8 cellular contexts compared by ENCODE assay signal in genomic region chr19:14505488-14506239, GRCh38. TPM values are rescaled to one million over a fixed set of nuclear protein-coding genes. Genes with fewer than 3 reads are reported as not detected.
DNase-seq lines count a peak whose midpoint lies in the region; ATAC-seq and TF ChIP-seq lines count a peak whose summit lies in the region.

No MANE protein-coding gene starts in this region.

- CTCF ChIA-PET in BJ (lab: Yijun Ruan, JAX): interaction anchor here (0.6 to 3.5 kb wide), 10 partner anchors 8 to 64 kb away, joined by 3 to 23 read pairs (median 6); partner anchors contain the start of gene DNAJB1
- CTCF ChIA-PET in HEK293 (lab: Yijun Ruan, JAX): interaction anchor here (0.6 to 4.7 kb wide), 14 partner anchors 8 to 617 kb away, joined by 3 to 37 read pairs (median 4); partner anchors contain the start of genes DNAJB1, GIPC1 and NDUFB7

- peak overlapping the region; percentile 92 for H3K27ac Mint-ChIP-seq in activated naive CD8-positive, alpha-beta T cell treated with anti-CD3 and anti-CD28 coated beads, Interleukin-2, amount 10 ng/mL, durations not matched to agents 7 days and 5 days

- peaks cover 40% of the 10 kb centered on the region for H3K4me1 Mint-ChIP-seq in activated naive CD8-positive, alpha-beta T cell treated with anti-CD3 and anti-CD28 coated beads, Interleukin-2, amount 10 ng/mL, durations not matched to agents 7 days and 5 days

- H3K27ac ChIP-seq in HEK293 (ENCODE audit: extremely low read depth, low read depth, low read length): peak overlapping the region; percentile 53
- peak overlapping the region; percentile 98 for H3K27ac ChIP-seq in hepatocyte

- POLR2A ChIA-PET in BJ (lab: Charles Lee) (interaction anchor here (0.6 to 1.5 kb wide), 2 partner anchors 12 to 19 kb away, joined by 5 read pairs; partner anchors contain the start of gene DNAJB1), HEK293 (lab: Yijun Ruan, JAX) (interaction anchor here (1.2 to 5.5 kb wide), 5 partner anchors 9 to 369 kb away, joined by 3 to 48 read pairs (median 5); partner anchors contain the start of genes ASF1B, DNAJB1 and GIPC1)
- POLR2A ChIA-PET in activated naive CD8-positive, alpha-beta T cell treated with anti-CD3 and anti-CD28 coated beads, Interleukin-2, amount 10 ng/mL, durations not matched to agents 7 days and 5 days (lab: Charles Lee): interaction anchor here (0.7 to 8.5 kb wide), 10 partner anchors 8 to 369 kb away, joined by 3 to 298 read pairs (median 4); partner anchors contain the start of genes DNAJB1, GIPC1, TECR and ZNF333

- H3K27me3 Mint-ChIP-seq in activated naive CD8-positive, alpha-beta T cell treated with anti-CD3 and anti-CD28 coated beads, Interleukin-2, amount 10 ng/mL, durations not matched to agents 7 days and 5 days: peaks cover 4% of the 10 kb centered on the region

- 27% methylated on average over 19 of the region's 19 CpGs for WGBS in hepatocyte (ENCODE audit: low lambda C conversion rate, missing lambda C conversion rate)

- peak overlapping the region; percentile 39 for H2AFZ ChIP-seq in hepatocyte

- no peaks in the 10 kb centered on the region for H3K9me3 Mint-ChIP-seq in activated naive CD8-positive, alpha-beta T cell treated with anti-CD3 and anti-CD28 coated beads, Interleukin-2, amount 10 ng/mL, durations not matched to agents 7 days and 5 days

- H3K79me2 ChIP-seq in hepatocyte: no peaks in the 10 kb centered on the region

- peak overlapping the region; percentile 66 for H3K4me2 ChIP-seq in hepatocyte

- H3K4me1 ChIP-seq in HEK293 (ENCODE audit: control insufficient read depth, insufficient read depth, low read length) (no peaks in the 10 kb centered on the region; the same call in 1 of the 2 replicates), hepatocyte (ENCODE audit: insufficient read depth) (peaks cover 32% of the 10 kb centered on the region)

- no peaks in the 10 kb centered on the region for H3K36me3 ChIP-seq in BJ (ENCODE audit: control insufficient read depth, insufficient read depth, low read length)
- no peaks in the 10 kb centered on the region for H3K36me3 ChIP-seq in HEK293 (ENCODE audit: control insufficient read depth in 2 of 2, insufficient read depth in 1 of 2, low read length in 2 of 2)
- no peaks in the 10 kb centered on the region for H3K36me3 ChIP-seq in hepatocyte (replicated peaks; ENCODE audit: insufficient read depth, low read depth)

- no peaks in the 10 kb centered on the region for H3K27me3 ChIP-seq in BJ (ENCODE audit: control insufficient read depth, insufficient read depth, low read length)
- H3K27me3 ChIP-seq in hepatocyte: no peaks in the 10 kb centered on the region

- TF ChIP-seq CTCF in BJ (IDR thresholded peaks at IDR 0.05; ENCODE audit: insufficient read depth, low read depth, low read length) (peak; percentile 85), HEK293 (tag by site-specific recombination; IDR thresholded peaks at IDR 0.05) (peak; percentile 75), hepatocyte (IDR thresholded peaks at IDR 0.05; ENCODE audit: poor library complexity) (peak; percentile 57)

- peak; percentile 48 for ATAC-seq in activated naive CD8-positive, alpha-beta T cell treated with anti-CD3 and anti-CD28 coated beads, Interleukin-2, amount 10 ng/mL, durations not matched to agents 7 days and 5 days (ENCODE audit: low read depth)
- no peak for ATAC-seq in HG02884 (IDR thresholded peaks at IDR 0.05; ENCODE audit: unreplicated experiment)

- H3K9me3 ChIP-seq in HEK293 (ENCODE audit: control insufficient read depth, insufficient read depth, low read depth, low read length): no peaks in the 10 kb centered on the region
- no peaks in the 10 kb centered on the region for H3K9me3 ChIP-seq in hepatocyte (ENCODE audit: low read depth)

- H3K4me3 ChIP-seq in BJ (ENCODE audit: low read depth, low read length) (no peak overlapping the region), HEK293 (ENCODE audit: low read depth, low read length) (no peak overlapping the region), hepatocyte (no peak overlapping the region)

- H4K20me1 ChIP-seq in hepatocyte (ENCODE audit: insufficient read depth, poor library complexity, severe bottlenecking): no peaks in the 10 kb centered on the region

- no peaks in the 10 kb centered on the region for H3K9me2 ChIP-seq in hepatocyte (replicated peaks; ENCODE audit: insufficient read depth)

- no peaks in the 10 kb centered on the region for H3K36me3 Mint-ChIP-seq in activated naive CD8-positive, alpha-beta T cell treated with anti-CD3 and anti-CD28 coated beads, Interleukin-2, amount 10 ng/mL, durations not matched to agents 7 days and 5 days

- H3K4me3 Mint-ChIP-seq in activated naive CD8-positive, alpha-beta T cell treated with anti-CD3 and anti-CD28 coated beads, Interleukin-2, amount 10 ng/mL, durations not matched to agents 7 days and 5 days: peak overlapping the region; percentile 77

- DNase-seq in BJ (ENCODE audit: low read depth) (peak; percentile 64), T follicular helper cell (ENCODE audit: low read depth) (peak; percentile 51), hepatocyte (ENCODE audit: low spot score) (peak; percentile 84), NCI-H187 (lab: John Stamatoyannopoulos, UW) (no peak)
- DNase-seq in activated naive CD8-positive, alpha-beta T cell treated with anti-CD3 and anti-CD28 coated beads, Interleukin-2, amount 10 ng/mL, durations not matched to agents 7 days and 5 days: peak; percentile 88
- DNase-seq in stimulated activated CD4-positive, alpha-beta T cell treated with anti-CD3 and anti-CD28 coated beads, Interleukin-1b, Interleukin-23, amount 100 ng/mL, for 48 hours: peak; percentile 80

TF ChIP-seq in HEK293, 187 proteins besides CTCF, POLR2A, EP300 and RAD21 (continues in another document):
- TF ChIP-seq SP2 (tag by site-specific recombination; IDR thresholded peaks at IDR 0.05) (no peak), ZNF335 (tag by site-specific recombination; conservative IDR thresholded peaks at IDR 0.05) (peak; percentile 66), GLI2 (tag by site-specific recombination; IDR thresholded peaks at IDR 0.05; ENCODE audit: borderline replicate concordance, low read depth) (no peak), ZNF654 (tag by site-specific recombination; IDR thresholded peaks at IDR 0.05; ENCODE audit: low read depth) (0 out of 2 replicates have a peak, but pooled peaks have one; percentile 1), PRDM1 (tag by site-specific recombination; IDR thresholded peaks at IDR 0.05) (peak; percentile 48; the same call in 1 of the 2 replicates), ZNF600 (tag by site-specific recombination; IDR thresholded peaks at IDR 0.05) (0 out of 2 replicates have a peak, but pooled peaks have one; percentile 33), GLIS1 (tag by site-specific recombination; IDR thresholded peaks at IDR 0.05) (peak; percentile 25), ZNF146 (tag by site-specific recombination; IDR thresholded peaks at IDR 0.05) (no peak), SP3 (tag by site-specific recombination; IDR thresholded peaks at IDR 0.05) (peak; percentile 39), SETDB1 (IDR thresholded peaks at IDR 0.05; ENCODE audit: insufficient read length, low read length) (no peak), ZNF548 (tag by site-specific recombination; IDR thresholded peaks at IDR 0.05) (no peak), KLF9 (tag by site-specific recombination; IDR thresholded peaks at IDR 0.05; ENCODE audit: low read depth) (0 out of 2 replicates have a peak, but pooled peaks have one; percentile 10), HOXC10 (CRISPR knock-in tag; IDR thresholded peaks at IDR 0.05) (no peak)

RNA-seq across cellular contexts. Expression of gene GIPC1, which starts 9.7 kb away (rescaled TPM):
- polyA plus RNA-seq in BJ (2011; rRNA removed) (92.3 and 119 TPM in 2 replicates), hepatocyte (186 and 201 TPM in 2 replicates)
- polyA minus RNA-seq in BJ (2011; rRNA and poly(A)+ RNA removed): 43.2 and 57.9 TPM in 2 replicates
- 10 to 100 TPM; 31.7 to 32.4 TPM for total RNA-seq in activated naive CD8-positive, alpha-beta T cell treated with anti-CD3 and anti-CD28 coated beads, Interleukin-2, amount 10 ng/mL, durations not matched to agents 7 days and 5 days
- 102 and 127 TPM in 2 replicates for total RNA-seq in hepatocyte

RNA-seq across cellular contexts. Expression of gene DNAJB1, which starts 12.5 kb away (rescaled TPM):
- polyA plus RNA-seq in BJ (2011; rRNA removed) (114 and 133 TPM in 2 replicates), hepatocyte (179 and 185 TPM in 2 replicates)
- 46.5 and 52.6 TPM in 2 replicates for polyA minus RNA-seq in BJ (2011; rRNA and poly(A)+ RNA removed)
- 100 to 1,000 TPM; 103 to 110 TPM for total RNA-seq in activated naive CD8-positive, alpha-beta T cell treated with anti-CD3 and anti-CD28 coated beads, Interleukin-2, amount 10 ng/mL, durations not matched to agents 7 days and 5 days
- total RNA-seq in hepatocyte: 104 and 112 TPM in 2 replicates

RNA-seq across cellular contexts. Expression of gene TECR, which starts 23.7 kb away (rescaled TPM):
- polyA plus RNA-seq in BJ (2011; rRNA removed) (63.2 and 95.9 TPM in 2 replicates), hepatocyte (366 and 370 TPM in 2 replicates)
- polyA minus RNA-seq in BJ (2011; rRNA and poly(A)+ RNA removed): 94.4 and 169 TPM in 2 replicates
- total RNA-seq in activated naive CD8-positive, alpha-beta T cell treated with anti-CD3 and anti-CD28 coated beads, Interleukin-2, amount 10 ng/mL, durations not matched to agents 7 days and 5 days: 100 to 1,000 TPM; 161 to 168 TPM
- total RNA-seq in hepatocyte: 65.3 and 102 TPM in 2 replicates

RNA-seq across cellular contexts. Expression of gene PTGER1, which starts 30.5 kb away (rescaled TPM):
- polyA plus RNA-seq in BJ (2011; rRNA removed): 0.63 and 1.0 TPM in 2 replicates
- 0.38 and 0.41 TPM in 2 replicates for polyA minus RNA-seq in BJ (2011; rRNA and poly(A)+ RNA removed)
- under 1 TPM; 0.34 to 0.36 TPM for total RNA-seq in activated naive CD8-positive, alpha-beta T cell treated with anti-CD3 and anti-CD28 coated beads, Interleukin-2, amount 10 ng/mL, durations not matched to agents 7 days and 5 days
- 0.60 and 2.8 TPM in 2 replicates for total RNA-seq in hepatocyte
- polyA plus RNA-seq in hepatocyte: 3.5 and 7.6 TPM in 2 replicates

Comparison
In these comparisons a context has a peak if more than half of its experiments do, and no peak if none do; other contexts are left out.
1. DNase-seq: peak in BJ (single experiment), T follicular helper cell (single experiment), activated naive CD8-positive, alpha-beta T cell treated with anti-CD3 and anti-CD28 coated beads, Interleukin-2, amount 10 ng/mL, durations not matched to agents 7 days and 5 days (single experiment), hepatocyte (single experiment) and stimulated activated CD4-positive, alpha-beta T cell treated with anti-CD3 and anti-CD28 coated beads, Interleukin-1b, Interleukin-23, amount 100 ng/mL, for 48 hours (single experiment); none in NCI-H187 (0 of 2).
2. Peak in every context shown above with its lines, with median percentiles within 50 percentile points of each other: CTCF ChIP-seq.